Comparison of ENCODE assay signal across 1 cellular context in genomic region chr2:219269362-219270054, GRCh38.
TF ChIP-seq lines count a peak whose summit lies in the region.

No MANE protein-coding gene starts in this region.

TF ChIP-seq in SK-N-SH, 30 proteins besides CTCF, POLR2A, EP300 and RAD21 (continued from another document):
- no peak for TF ChIP-seq POLR2AphosphoS5 (IDR thresholded peaks at IDR 0.05; ENCODE audit: low read depth, low read length)
- TF ChIP-seq SIN3A (IDR thresholded peaks at IDR 0.05; ENCODE audit: borderline replicate concordance, low read depth, low read length), result no peak
- no peak for TF ChIP-seq YY1 (IDR thresholded peaks at IDR 0.05; ENCODE audit: low read depth)
- TF ChIP-seq MXI1 (IDR thresholded peaks at IDR 0.05; ENCODE audit: low read depth, low read length), result peak; percentile 65; the same call in 1 of the 2 replicates
- no peak for TF ChIP-seq RFX5 (IDR thresholded peaks at IDR 0.05; ENCODE audit: low read length)
- no peak for TF ChIP-seq JUND (IDR thresholded peaks at IDR 0.05)
- no peak for TF ChIP-seq NRF1 (IDR thresholded peaks at IDR 0.05; ENCODE audit: low read depth, low read length)
- TF ChIP-seq TAF1 (IDR thresholded peaks at IDR 0.05; ENCODE audit: borderline replicate concordance, low read depth, low read length), result no peak
